In the genomic region with DNA sequence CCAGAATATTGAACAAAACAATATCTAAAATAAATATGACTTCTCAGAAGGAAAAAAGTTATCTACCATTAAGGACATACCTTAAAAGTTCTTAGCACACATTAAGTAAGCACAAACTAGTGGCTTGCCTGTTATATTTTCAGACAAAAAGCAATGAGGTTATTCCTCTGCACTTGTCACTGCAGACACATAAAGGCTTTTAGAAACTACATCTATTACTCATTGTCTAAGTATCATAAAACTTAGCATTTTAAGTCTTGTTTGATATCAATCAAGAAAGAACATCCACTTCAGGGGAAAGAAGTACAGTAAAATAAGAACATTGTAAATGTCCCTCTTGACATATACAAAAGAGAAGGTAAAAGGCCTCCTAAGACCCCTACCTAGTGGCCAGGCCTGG, we compare ENCODE assay signal across 11 cellular contexts. TPM values are rescaled to one million over a fixed set of nuclear protein-coding genes. Genes with fewer than 3 reads are reported as not detected.
A peak's percentile ranks its signal among the peaks of the same experiment; 100 is the strongest.
DNase-seq lines count a peak whose midpoint lies in the region; ATAC-seq and TF ChIP-seq lines count a peak whose summit lies in the region.
"Not testable (repeated sequence)": the region's sequence is repeated elsewhere in the genome, so short reads cannot be mapped to it uniquely, and the experiment has no call there.
"Had no signal": no experiment of that assay in that cellular context is flagged by ENCODE, and none has a peak within 500 bp of the region (broad histone marks: within the 10 kb centered on the region; RNA-seq: fewer than 3 reads in every experiment).

No MANE protein-coding gene starts in this region.

- peak overlapping the region; percentile 64 for H3K4me2 ChIP-seq in OCI-LY3 (ENCODE audit: low read length)

- H3K36me3 Mint-ChIP-seq in CD8-positive, alpha-beta T cell; HFFc6 (ENCODE audit: low read depth); activated CD4-positive, alpha-beta T cell treated with anti-CD3 and anti-CD28 coated beads, Interleukin-2, amount 10 ng/mL, durations not matched to agents 7 days and 5 days (ENCODE audit: low read depth); MCF 10A (ENCODE audit: insufficient read depth, unreplicated experiment); natural killer cell treated with Interleukin-12 subunit alpha and Interleukin-12 subunit beta and Interleukin-15 and Interleukin-18, amount 100 ng/mL, for 72 hours: not testable (repeated sequence)

- peaks cover 77% of the 10 kb centered on the region for H3K79me2 ChIP-seq in OCI-LY3 (ENCODE audit: low read length)

- H3K36me3 ChIP-seq in CD8-positive, alpha-beta T cell (ENCODE audit: insufficient read depth, low read length); OCI-LY3 (replicated peaks; ENCODE audit: low read depth, low read length); heart right ventricle; suprapubic skin: not testable (repeated sequence)

- peak; percentile 11 for ATAC-seq in CD8-positive, alpha-beta T cell
- ATAC-seq in heart right ventricle; natural killer cell treated with Interleukin-12 subunit alpha and Interleukin-12 subunit beta and Interleukin-15 and Interleukin-18, amount 100 ng/mL, for 72 hours: not testable (repeated sequence)

- not testable (repeated sequence) for H3K4me3 ChIP-seq in CD8-positive, alpha-beta T cell (ENCODE audit: low read depth, low read length); suprapubic skin
- peak overlapping the region; percentile 95 for H3K4me3 ChIP-seq in OCI-LY3 (ENCODE audit: low read length)
- H3K4me3 ChIP-seq in heart right ventricle = peak overlapping the region in 7 of 10 donors; percentile 6 to 100 (median 95)

- CTCF ChIA-PET in CD8-positive, alpha-beta T cell (lab: Charles Lee); activated CD4-positive, alpha-beta T cell treated with anti-CD3 and anti-CD28 coated beads, Interleukin-2, amount 10 ng/mL, durations not matched to agents 7 days and 5 days (lab: Charles Lee); MCF 10A (lab: Yijun Ruan, JAX): not testable (repeated sequence)

- not testable (repeated sequence) for TF ChIP-seq CTCF in CD8-positive, alpha-beta T cell (IDR thresholded peaks at IDR 0.05); HFFc6 (IDR thresholded peaks at IDR 0.05); OCI-LY3 (IDR thresholded peaks at IDR 0.05; ENCODE audit: low read depth, low read length); MCF 10A (IDR thresholded peaks at IDR 0.05; ENCODE audit: unreplicated experiment); heart right ventricle (IDR thresholded peaks at IDR 0.05); suprapubic skin (IDR thresholded peaks at IDR 0.05)

- BruUV-seq in MCF 10A (replicated peaks; lab: Mats Ljungman, UMichigan) = not testable (repeated sequence)

- H2AFZ ChIP-seq in OCI-LY3 (ENCODE audit: low read depth, low read length) = not testable (repeated sequence)

- peaks cover 27% of the 10 kb centered on the region for H3K4me1 Mint-ChIP-seq in CD8-positive, alpha-beta T cell (ENCODE audit: low read depth)
- H3K4me1 Mint-ChIP-seq in HFFc6 (ENCODE audit: low read depth) (peaks cover 32% of the 10 kb centered on the region), MCF 10A (ENCODE audit: insufficient read depth, unreplicated experiment) (peaks cover 12% of the 10 kb centered on the region)
- H3K4me1 Mint-ChIP-seq in activated CD4-positive, alpha-beta T cell treated with anti-CD3 and anti-CD28 coated beads, Interleukin-2, amount 10 ng/mL, durations not matched to agents 7 days and 5 days = peaks cover 59% of the 10 kb centered on the region
- H3K4me1 Mint-ChIP-seq in natural killer cell treated with Interleukin-12 subunit alpha and Interleukin-12 subunit beta and Interleukin-15 and Interleukin-18, amount 100 ng/mL, for 72 hours (ENCODE audit: low read depth in 2 of 2) = peaks cover 35 to 49% of the 10 kb centered on the region in 2 donors

- TF ChIP-seq EP300 in suprapubic skin (IDR thresholded peaks at IDR 0.05) = not testable (repeated sequence)

- not testable (repeated sequence) for H3K27me3 Mint-ChIP-seq in CD8-positive, alpha-beta T cell (ENCODE audit: low read depth); HFFc6 (ENCODE audit: insufficient read depth); activated CD4-positive, alpha-beta T cell treated with anti-CD3 and anti-CD28 coated beads, Interleukin-2, amount 10 ng/mL, durations not matched to agents 7 days and 5 days; MCF 10A (ENCODE audit: insufficient read depth, unreplicated experiment); natural killer cell treated with Interleukin-12 subunit alpha and Interleukin-12 subunit beta and Interleukin-15 and Interleukin-18, amount 100 ng/mL, for 72 hours

- H3K27me3 ChIP-seq in CD8-positive, alpha-beta T cell (ENCODE audit: insufficient read depth, low read length); OCI-LY3 (ENCODE audit: low read depth, low read length); heart right ventricle; suprapubic skin: not testable (repeated sequence)

- H3K27ac Mint-ChIP-seq in CD8-positive, alpha-beta T cell = peak overlapping the region; percentile 37
- not testable (repeated sequence) for H3K27ac Mint-ChIP-seq in HFFc6; activated CD4-positive, alpha-beta T cell treated with anti-CD3 and anti-CD28 coated beads, Interleukin-2, amount 10 ng/mL, durations not matched to agents 7 days and 5 days
- H3K27ac Mint-ChIP-seq in MCF 10A (ENCODE audit: low read depth, unreplicated experiment) = peak overlapping the region; percentile 85
- H3K27ac Mint-ChIP-seq in natural killer cell treated with Interleukin-12 subunit alpha and Interleukin-12 subunit beta and Interleukin-15 and Interleukin-18, amount 100 ng/mL, for 72 hours = peak overlapping the region; percentile 86 to 94

- intact Hi-C loops in CD8-positive, alpha-beta T cell (cut with DNase I, micrococcal nuclease) = loop anchor here (5.0 to 10.0 kb wide), 8 partner anchors 109 to 919 kb away; a partner anchor contains a TSS
- intact Hi-C loops in MCF 10A (cut with micrococcal nuclease) = loop anchor here (5.0 kb wide), 1 partner anchor 106 kb away; no protein-coding TSS in a partner anchor
- intact Hi-C loops in heart right ventricle (cut with DNase I) = loop anchor here in 3 of 10 donors (5.0 kb wide), 3 partner anchors 106 to 176 kb away; a partner anchor contains a TSS

- H3K4me1 ChIP-seq in CD8-positive, alpha-beta T cell (ENCODE audit: insufficient read depth, low read length) = not testable (repeated sequence)
- H3K4me1 ChIP-seq in OCI-LY3 (ENCODE audit: low read length) (peaks cover 38% of the 10 kb centered on the region), heart right ventricle (peaks cover 2 to 65% (median 56%) of the 10 kb centered on the region in 9 donors), suprapubic skin (peaks cover 26% of the 10 kb centered on the region)

- not testable (repeated sequence) for H3K9me3 Mint-ChIP-seq in CD8-positive, alpha-beta T cell; HFFc6; activated CD4-positive, alpha-beta T cell treated with anti-CD3 and anti-CD28 coated beads, Interleukin-2, amount 10 ng/mL, durations not matched to agents 7 days and 5 days; MCF 10A (ENCODE audit: unreplicated experiment); natural killer cell treated with Interleukin-12 subunit alpha and Interleukin-12 subunit beta and Interleukin-15 and Interleukin-18, amount 100 ng/mL, for 72 hours

- not testable (repeated sequence) for H3K27ac ChIP-seq in CD8-positive, alpha-beta T cell (ENCODE audit: low read depth, low read length)
- H3K27ac ChIP-seq in OCI-LY3 (ENCODE audit: low read length) = peak overlapping the region; percentile 90
- H3K27ac ChIP-seq in heart right ventricle = peak overlapping the region in 9 of 10 donors; percentile 61 to 100 (median 98)
- peak overlapping the region; percentile 92 for H3K27ac ChIP-seq in suprapubic skin

- not testable (repeated sequence) for DNase-seq in CD8-positive, alpha-beta T cell; HFFc6; activated CD4-positive, alpha-beta T cell treated with anti-CD3 and anti-CD28 coated beads, Interleukin-2, amount 10 ng/mL, durations not matched to agents 7 days and 5 days; MCF 10A (ENCODE audit: unreplicated experiment); heart right ventricle; natural killer cell treated with Interleukin-12 subunit alpha and Interleukin-12 subunit beta and Interleukin-15 and Interleukin-18, amount 100 ng/mL, for 72 hours (ENCODE audit: low spot score); suprapubic skin (ENCODE audit: low spot score in 2 of 2)

- POLR2A ChIA-PET in CD8-positive, alpha-beta T cell (lab: Charles Lee); activated CD4-positive, alpha-beta T cell treated with anti-CD3 and anti-CD28 coated beads, Interleukin-2, amount 10 ng/mL, durations not matched to agents 7 days and 5 days (lab: Charles Lee): not testable (repeated sequence)
- POLR2A ChIA-PET in MCF 10A (lab: Yijun Ruan, JAX) = interaction anchor here (1.2 kb wide), 1 partner anchor 78 kb away, joined by 3 read pairs; no protein-coding TSS in a partner anchor

- not testable (repeated sequence) for TF ChIP-seq POLR2A in suprapubic skin (IDR thresholded peaks at IDR 0.05)

- peak overlapping the region; percentile 69 for H3K4me3 Mint-ChIP-seq in CD8-positive, alpha-beta T cell
- H3K4me3 Mint-ChIP-seq in HFFc6 (peak overlapping the region; percentile 58), MCF 10A (ENCODE audit: unreplicated experiment) (peak overlapping the region; percentile 77)
- peak overlapping the region; percentile 75 for H3K4me3 Mint-ChIP-seq in activated CD4-positive, alpha-beta T cell treated with anti-CD3 and anti-CD28 coated beads, Interleukin-2, amount 10 ng/mL, durations not matched to agents 7 days and 5 days
- peak overlapping the region; percentile 71 for H3K4me3 Mint-ChIP-seq in natural killer cell treated with Interleukin-12 subunit alpha and Interleukin-12 subunit beta and Interleukin-15 and Interleukin-18, amount 100 ng/mL, for 72 hours

- not testable (repeated sequence) for H4K20me1 ChIP-seq in OCI-LY3 (ENCODE audit: insufficient read depth, low read length)

- H3K9me3 ChIP-seq in CD8-positive, alpha-beta T cell (ENCODE audit: low read length); OCI-LY3 (ENCODE audit: insufficient read depth, low read length); heart right ventricle; suprapubic skin: not testable (repeated sequence)

- H3K9ac ChIP-seq in OCI-LY3 (ENCODE audit: low read length) = peak overlapping the region; percentile 98

RNA-seq across cellular contexts. Expression of a gene that starts 59.1 kb away (rescaled TPM):
- not detected for total RNA-seq in CD8-positive, alpha-beta T cell
- total RNA-seq in HFFc6 (2021; fragmentation: NEBNext Ultra II Directional; extraction: Animal tissue kit (Norgen Biotek cat#: 25700)) = not detected
- total RNA-seq in activated CD4-positive, alpha-beta T cell treated with anti-CD3 and anti-CD28 coated beads, Interleukin-2, amount 10 ng/mL, durations not matched to agents 7 days and 5 days = not detected
- total RNA-seq in MCF 10A (2022) = not detected in 2 replicates
- total RNA-seq in heart right ventricle = 10 to 100 TPM in 9 of 10 donors, 1 to 10 TPM in 1; 4.9 to 93.3 (median 43.9) TPM
- 10 to 100 TPM in 1 of 2 donors, 1 to 10 TPM in 1; 7.6 to 19.5 TPM for polyA plus RNA-seq in heart right ventricle
- not detected for total RNA-seq in natural killer cell treated with Interleukin-12 subunit alpha and Interleukin-12 subunit beta and Interleukin-15 and Interleukin-18, amount 100 ng/mL, for 72 hours
- under 1 TPM in 3 of 4 donors, not detected in 1; 0.21 to 0.55 (median 0.32) TPM for total RNA-seq in suprapubic skin
- total RNA-seq: HepG2, lower lobe of right lung, ureter had no signal
- polyA plus RNA-seq: HepG2 had no signal
